In genomic region chr11:78588517-78588916, GRCh38 we compare ENCODE assay signal across 17 cellular contexts. TPM values are rescaled to one million over a fixed set of nuclear protein-coding genes. Genes with fewer than 3 reads are reported as not detected.
DNase-seq lines count a peak whose midpoint lies in the region; ATAC-seq, FAIRE-seq and TF ChIP-seq lines count a peak whose summit lies in the region.
"Had no signal": no experiment of that assay in that cellular context is flagged by ENCODE, and none has a peak within 500 bp of the region (broad histone marks: within the 10 kb centered on the region; RNA-seq: fewer than 3 reads in every experiment).

No MANE protein-coding gene starts in this region.

- H2AFZ ChIP-seq in GM23338, result peak overlapping the region; percentile 30; the same call in 1 of the 2 replicates
- peak overlapping the region; percentile 7; the same call in 1 of the 2 replicates for H2AFZ ChIP-seq in H1 (ENCODE audit: low read length)

- WGBS in H1 (ENCODE audit: extremely low coverage in 1 of 2, insufficient coverage in 1 of 2, insufficient read length in 1 of 2, insufficient replicate concordance in 2 of 2, low coverage in 1 of 2, low lambda C conversion rate in 2 of 2, missing lambda C conversion rate in 1 of 2), 2 experiments, result 85% methylated on average over 3 of the region's 3 CpGs; no CpG with 5 or more reads in 1 of the 2 experiments

- no peak overlapping the region for H2BK15ac ChIP-seq in H1 (ENCODE audit: low read length)

- no peak overlapping the region for H3K23ac ChIP-seq in H1 (ENCODE audit: insufficient read length)

- no peak overlapping the region for H3K27ac ChIP-seq in GM23338 (ENCODE audit: low read depth)
- H3K27ac ChIP-seq in H1 (ENCODE audit: low read depth, low read length), result no peak overlapping the region

- no peak overlapping the region for H2BK12ac ChIP-seq in H1 (ENCODE audit: low read depth, low read length)

- H3K4me1 Mint-ChIP-seq in Caco-2 (ENCODE audit: low read depth, unreplicated experiment), result peaks cover 18% of the 10 kb centered on the region
- peaks cover under 1% of the 10 kb centered on the region; the same call in 1 of the 3 replicates for H3K4me1 Mint-ChIP-seq in GM23338
- H3K4me1 Mint-ChIP-seq: H9 had no signal

- H3K27me3 ChIP-seq in Caco-2 (replicated peaks; ENCODE audit: control insufficient read depth, insufficient read depth, low read length), result no peaks in the 10 kb centered on the region
- no peaks in the 10 kb centered on the region for H3K27me3 ChIP-seq in GM23338 (ENCODE audit: insufficient read depth)
- H3K27me3 ChIP-seq in H1 (replicated peaks in 1 of 4; ENCODE audit: control insufficient read depth in 3 of 4, extremely low read depth in 1 of 4, insufficient read depth in 3 of 4, low read length in 3 of 4), result no peaks in the 10 kb centered on the region

- H3K79me1 ChIP-seq in H1 (ENCODE audit: low read depth, low read length), result no peaks in the 10 kb centered on the region

- intact Hi-C loops in Caco-2 (cut with micrococcal nuclease; ENCODE audit: unreplicated experiment), result no loop called here
- intact Hi-C loops in posterior cingulate gyrus (cut with DNase I), result no loop called here

- no peak overlapping the region for H2BK5ac ChIP-seq in H1 (ENCODE audit: low read depth, low read length)

- H3K36me3 Mint-ChIP-seq in Caco-2 (ENCODE audit: insufficient read depth, unreplicated experiment), result no peaks in the 10 kb centered on the region
- H3K36me3 Mint-ChIP-seq in GM23338 (ENCODE audit: low read depth), result peaks cover 7% of the 10 kb centered on the region; the same call in 2 of the 3 replicates

- no peaks in the 10 kb centered on the region for H3K23me2 ChIP-seq in H1 (ENCODE audit: low read depth, low read length)

- H3K79me2 ChIP-seq in GM23338 (replicated peaks; ENCODE audit: insufficient read depth) (no peaks in the 10 kb centered on the region), H1 (ENCODE audit: control insufficient read depth in 1 of 2, insufficient read depth in 2 of 2, low read length in 2 of 2) (no peaks in the 10 kb centered on the region)

- no peaks in the 10 kb centered on the region for H3F3A ChIP-seq in GM23338 (replicated peaks; ENCODE audit: low read depth)

- H4K20me1 ChIP-seq in GM23338 (replicated peaks; ENCODE audit: insufficient read depth) (no peaks in the 10 kb centered on the region), H1 (replicated peaks in 1 of 2; ENCODE audit: control insufficient read depth in 1 of 2, insufficient read depth in 2 of 2, low read length in 2 of 2) (no peaks in the 10 kb centered on the region)

- H2BK20ac ChIP-seq in H1 (ENCODE audit: low read length), result no peak overlapping the region

- TF ChIP-seq EP300 in H1 (IDR thresholded peaks at IDR 0.05; ENCODE audit: borderline replicate concordance in 1 of 2, low read depth in 2 of 2, low read length in 2 of 2), result no peak

- TF ChIP-seq RAD21 in H1 (IDR thresholded peaks at IDR 0.05 in 1 of 2, conservative IDR thresholded peaks at IDR 0.05 in 1 of 2; ENCODE audit: low read depth in 2 of 2, low read length in 2 of 2), result no peak

- no peak overlapping the region for H3K4me3 Mint-ChIP-seq in Caco-2 (ENCODE audit: unreplicated experiment)
- H3K4me3 Mint-ChIP-seq in GM23338, result no peak overlapping the region
- H3K4me3 Mint-ChIP-seq: CD4-positive, alpha-beta memory T cell; H9 had no signal

- H4K5ac ChIP-seq in H1 (ENCODE audit: insufficient read length, low read depth, low read length), result no peak overlapping the region

- no peak for TF ChIP-seq POLR2A in H1 (IDR thresholded peaks at IDR 0.05; ENCODE audit: control extremely low read depth in 1 of 2, low read depth in 2 of 2, low read length in 2 of 2)

- TF ChIP-seq CTCF in Caco-2 (IDR thresholded peaks at IDR 0.05; ENCODE audit: insufficient read depth in 1 of 2, low read depth in 1 of 2, low read length in 1 of 2, severe bottlenecking in 1 of 2, unreplicated experiment in 1 of 2) (no peak), GM23338 (conservative IDR thresholded peaks at IDR 0.05; ENCODE audit: low read depth in 2 of 2) (no peak), H1 (IDR thresholded peaks at IDR 0.05; ENCODE audit: control extremely low read depth in 1 of 3, insufficient read depth in 1 of 3, low read depth in 1 of 3, low read length in 3 of 3) (no peak)

- H2AK5ac ChIP-seq in H1 (ENCODE audit: low read depth, low read length), result no peak overlapping the region

- H3K36me3 ChIP-seq in Caco-2 (ENCODE audit: control insufficient read depth, insufficient read depth, low read length) (no peaks in the 10 kb centered on the region), GM23338 (ENCODE audit: insufficient read depth) (no peaks in the 10 kb centered on the region), H1 (ENCODE audit: control insufficient read depth in 2 of 4, insufficient read depth in 4 of 4, low read length in 3 of 4) (no peaks in the 10 kb centered on the region)

- H3K4me2 ChIP-seq in GM23338, result no peak overlapping the region
- H3K4me2 ChIP-seq in H1 (ENCODE audit: insufficient read depth in 1 of 2, low read depth in 2 of 2, low read length in 2 of 2), result no peak overlapping the region

- no peak overlapping the region for H3K18ac ChIP-seq in H1 (ENCODE audit: extremely low read depth, low read length)

- no peak overlapping the region for H4K8ac ChIP-seq in H1 (ENCODE audit: extremely low read depth, insufficient read depth, low read length)

- H3K4me1 ChIP-seq in Caco-2, result peaks cover 11% of the 10 kb centered on the region
- H3K4me1 ChIP-seq in GM23338 (ENCODE audit: insufficient read depth), result no peaks in the 10 kb centered on the region; the same call in 1 of the 2 replicates
- H3K4me1 ChIP-seq in H1 (replicated peaks in 1 of 4; ENCODE audit: control insufficient read depth in 3 of 4, insufficient read depth in 4 of 4, low read length in 3 of 4), result no peaks in the 10 kb centered on the region

- no peak overlapping the region for H3K9ac ChIP-seq in H1 (replicated peaks in 1 of 4; ENCODE audit: extremely low read depth in 1 of 4, low read depth in 3 of 4, low read length in 3 of 4)

- H3K4me3 ChIP-seq in Caco-2 (ENCODE audit: low read depth, low read length) (no peak overlapping the region), GM23338 (no peak overlapping the region), H1 (ENCODE audit: extremely low read depth in 1 of 4, insufficient read depth in 2 of 4, low read depth in 3 of 4, low read length in 4 of 4) (no peak overlapping the region)
- H3K4me3 ChIP-seq: GM12878 had no signal

- H3K27ac Mint-ChIP-seq in Caco-2 (ENCODE audit: unreplicated experiment) (peak overlapping the region; percentile 11), GM23338 (no peak overlapping the region)
- H3K27ac Mint-ChIP-seq: CD4-positive, alpha-beta memory T cell; H9 had no signal

- CTCF ChIA-PET in Caco-2 (lab: Charles Lee), result no interaction called here
- CTCF ChIA-PET in H1 (lab: Charles Lee; ENCODE audit: partially characterized antibody), result interaction anchor here (0.6 kb wide), 1 partner anchor 49 kb away, joined by 3 read pairs; no protein-coding TSS in a partner anchor

- no TSS peak for BruUV-seq in Caco-2 (replicated peaks; lab: Mats Ljungman, UMichigan)

- H3K14ac ChIP-seq in H1 (ENCODE audit: insufficient read length), result no peak overlapping the region

- DNase-seq in Caco-2 (no peak), GM23338 (ENCODE audit: low spot score) (no peak), H1 (ENCODE audit: low read depth in 1 of 2, low spot score in 2 of 2) (no peak), SK-N-DZ (ENCODE audit: low spot score) (no peak), posterior cingulate gyrus (no peak)
- DNase-seq: C1 segment of cervical spinal cord; CD4-positive, alpha-beta memory T cell; DMS 273 treated with DMSO at 0.1 percent for 48 hours; DMS79; EL; GDM1; H9 had no signal

- H3K9me3 Mint-ChIP-seq in Caco-2 (ENCODE audit: unreplicated experiment), result peaks cover 41% of the 10 kb centered on the region
- H3K9me3 Mint-ChIP-seq in GM23338, result peaks cover 12% of the 10 kb centered on the region

- FAIRE-seq in H1 (lab: Jason Lieb, UNC), result no peak
- FAIRE-seq: D721Med, GM12878, GM19239 had no signal

- H3K9me2 ChIP-seq in GM23338 (ENCODE audit: insufficient read depth), result 0 out of 2 replicates have a peak, but pooled peaks cover under 1% of the 10 kb centered on the region

- no peak overlapping the region for H2BK120ac ChIP-seq in H1 (replicated peaks; ENCODE audit: low read depth, low read length)

- ATAC-seq in GM23338 (no peak), GM21423 (IDR thresholded peaks at IDR 0.05; ENCODE audit: unreplicated experiment) (no peak)
- ATAC-seq: GM12878, HCT116 had no signal

- H3K4ac ChIP-seq in H1 (replicated peaks; ENCODE audit: insufficient read length, low read depth, low read length), result no peak overlapping the region

- H3K9me3 ChIP-seq in Caco-2 (peaks cover 18% of the 10 kb centered on the region), H1 (ENCODE audit: insufficient read depth in 2 of 2, low read depth in 1 of 2, low read length in 1 of 2) (peaks cover 3 to 6% of the 10 kb centered on the region in 2 experiments; a peak in 1 of 4 replicates)

- POLR2A ChIA-PET in Caco-2 (lab: Charles Lee) (no interaction called here), H1 (lab: Charles Lee; ENCODE audit: partially characterized antibody) (no interaction called here)

- no peak overlapping the region for H3K56ac ChIP-seq in H1 (replicated peaks; ENCODE audit: insufficient read length, low read depth, low read length)

- H4K91ac ChIP-seq in H1 (replicated peaks; ENCODE audit: insufficient read length, low read length), result no peak overlapping the region

- H3K27me3 Mint-ChIP-seq in Caco-2 (ENCODE audit: insufficient read depth, unreplicated experiment) (no peaks in the 10 kb centered on the region), GM23338 (ENCODE audit: insufficient read depth, low read depth, poor library complexity) (no peaks in the 10 kb centered on the region)

TF ChIP-seq in GM23338, 12 proteins besides CTCF, POLR2A, EP300 and RAD21 (continues in another document):
- TF ChIP-seq ZNF331 (CRISPR knock-in tag; IDR thresholded peaks at IDR 0.05; ENCODE audit: low read depth), result no peak

TF ChIP-seq in H1, 55 proteins besides CTCF, POLR2A, EP300 and RAD21 (continues in another document):
- TF ChIP-seq EZH2 (IDR thresholded peaks at IDR 0.05; ENCODE audit: low read depth, low read length, severe bottlenecking) (no peak), BRCA1 (IDR thresholded peaks at IDR 0.05; ENCODE audit: low read depth, low read length) (no peak)

RNA-seq across cellular contexts. Expression of gene NARS2, which starts 13.9 kb away (rescaled TPM):
- total RNA-seq in Caco-2 (2022), result 49.3 and 50.9 TPM in 2 replicates
- total RNA-seq in GM23338 (2014; rRNA removed; shearing (Covaris generic)), result 40.9 and 45.7 TPM in 2 replicates
- 50.9 and 62.0 TPM in 2 replicates for polyA plus RNA-seq in GM23338 (2016; fragmentation: Nextera tagmentation; extraction: Ambion mirVana)
- 46.7 and 51.6 TPM in 2 replicates for total RNA-seq in H1 (2021; fragmentation: NEBNext Ultra II Directional; extraction: Animal tissue kit (Norgen Biotek cat#: 25700))
- polyA plus RNA-seq in H1 (2011; rRNA removed), result 14.8 and 26.2 TPM in 2 replicates
- 29.7 TPM for polyA plus RNA-seq in H1 (2011; cell fraction: cytosol; rRNA removed)
- polyA plus RNA-seq in H1 (2011; cell fraction: nucleus; rRNA removed), result 9.9 TPM
- polyA plus RNA-seq in H1 (2012, experiment 1 of 2), result 29.6 to 46.6 TPM (median 31.9 TPM) in 4 replicates
- 5.5 TPM for polyA plus RNA-seq in H1 (2012, experiment 2 of 2)
- 29.1 TPM for polyA plus RNA-seq in H1 (2013, experiment 1 of 2)
- 29.4 TPM for polyA plus RNA-seq in H1 (2013, experiment 2 of 2)
- 23.1 and 26.1 TPM in 2 replicates for polyA minus RNA-seq in H1 (2011; rRNA and poly(A)+ RNA removed)
- 24.7 TPM for polyA minus RNA-seq in H1 (2011; cell fraction: cytosol; rRNA and poly(A)+ RNA removed)
- polyA minus RNA-seq in H1 (2011; cell fraction: nucleus; rRNA and poly(A)+ RNA removed), result 38.0 TPM
- 92.7 and 111 TPM in 2 replicates for polyA plus RNA-seq in SK-N-DZ (2014; cell fraction: cytosol; rRNA removed)
- polyA plus RNA-seq in SK-N-DZ (2014; cell fraction: nucleus; rRNA removed), result 60.8 and 70.7 TPM in 2 replicates
